ENCODE assay signal across 1 cellular context in genomic region chr6:109121411-109121810, GRCh38.
TF ChIP-seq lines count a peak whose summit lies in the region.

No MANE protein-coding gene starts in this region.

TF ChIP-seq in endothelial cell of umbilical vein, 7 proteins besides CTCF, POLR2A, EP300 and RAD21:
- TF ChIP-seq POLR2AphosphoS5 (IDR thresholded peaks at IDR 0.05; ENCODE audit: insufficient read depth, low read depth, low read length), result no peak
- TF ChIP-seq MYC (IDR thresholded peaks at IDR 0.05; ENCODE audit: low read depth, low read length), result no peak
- no peak for TF ChIP-seq EZH2 (IDR thresholded peaks at IDR 0.05; ENCODE audit: borderline replicate concordance, low read depth, low read length, severe bottlenecking)
- no peak for TF ChIP-seq FOS (IDR thresholded peaks at IDR 0.05; ENCODE audit: borderline replicate concordance, insufficient read depth, low read length)
- TF ChIP-seq GATA2 (IDR thresholded peaks at IDR 0.05; ENCODE audit: insufficient read depth, insufficient read length, low read depth, low read length), result no peak
- TF ChIP-seq MAX (IDR thresholded peaks at IDR 0.05; ENCODE audit: insufficient read depth, insufficient read length), result no peak
- TF ChIP-seq JUN (IDR thresholded peaks at IDR 0.05; ENCODE audit: borderline replicate concordance, insufficient read depth, insufficient read length, low read depth), result no peak
TF ChIP-seq in endothelial cell of umbilical vein: peak in this region for 0.
